ENCODE assay signal across 8 cellular contexts in the genomic region with DNA sequence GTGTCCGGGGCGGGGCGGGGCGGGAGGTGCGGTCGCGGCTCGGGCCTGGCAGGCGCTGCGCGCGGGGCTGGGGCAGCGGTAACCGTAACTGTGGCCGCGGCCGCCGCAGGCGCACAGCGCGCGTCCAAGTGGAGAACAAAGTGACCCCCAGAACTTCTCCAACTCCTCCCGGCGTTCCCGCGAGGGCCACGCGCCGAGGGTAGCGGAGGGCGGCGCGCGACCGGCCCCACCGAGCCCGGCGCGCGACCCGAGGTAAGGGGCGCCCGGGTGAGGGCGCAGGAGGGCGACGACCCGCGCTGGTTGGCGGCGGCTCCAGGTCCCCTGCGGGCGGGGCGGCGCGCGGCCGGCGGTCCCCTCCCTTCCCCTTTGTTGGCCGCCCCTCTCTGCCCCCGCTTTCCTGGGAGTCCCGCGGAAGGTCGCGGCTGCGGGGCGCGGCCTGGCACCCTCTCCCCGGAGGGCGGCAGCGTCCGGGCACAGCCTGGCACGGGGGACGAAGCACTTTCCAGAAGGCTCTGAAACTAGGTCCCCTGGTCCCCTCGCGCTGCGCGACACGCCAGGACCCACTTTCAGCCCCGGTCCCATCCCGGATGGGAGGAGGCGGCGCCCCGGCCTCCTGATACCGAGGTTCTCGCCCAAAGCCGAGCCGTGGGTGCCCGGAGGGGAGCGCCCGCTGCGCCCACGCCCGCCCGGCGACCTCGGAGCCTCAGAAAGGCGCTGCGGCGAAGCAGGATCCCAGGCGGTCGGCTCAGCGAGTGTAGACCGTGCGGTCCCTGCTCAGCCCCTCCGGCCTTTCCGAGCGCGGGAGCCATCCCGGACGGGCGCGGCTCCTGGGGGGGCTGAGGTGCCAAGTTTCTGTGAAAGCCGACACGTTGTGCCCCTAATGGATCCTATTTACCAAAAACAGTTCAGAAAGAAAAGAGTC. TPM values are rescaled to one million over a fixed set of nuclear protein-coding genes. Genes with fewer than 3 reads are reported as not detected.
DNase-seq lines count a peak whose midpoint lies in the region; ATAC-seq and TF ChIP-seq lines count a peak whose summit lies in the region.

A gene (plus strand): TSS at position 75 of the 922 bp plus-strand sequence. CDS start 133,909 bp downstream, outside the sequence.

- H3K36me3 ChIP-seq in ES-I3 (ENCODE audit: insufficient read depth, low read length), result no peaks in the 10 kb centered on the region
- no peaks in the 10 kb centered on the region for H3K36me3 ChIP-seq in iPS DF 6.9 (ENCODE audit: control insufficient read depth, insufficient read depth, low read length)

- no peak for TF ChIP-seq EP300 in Ishikawa (IDR thresholded peaks at IDR 0.05; ENCODE audit: borderline replicate concordance)

- H3K36me3 Mint-ChIP-seq in activated naive CD8-positive, alpha-beta T cell treated with anti-CD3 and anti-CD28 coated beads for 36 hours, result no peaks in the 10 kb centered on the region

- no peak within 1 kb of the TSS for H3K27ac ChIP-seq in iPS DF 6.9 (ENCODE audit: low read length)

- H3K4me3 Mint-ChIP-seq in activated naive CD8-positive, alpha-beta T cell treated with anti-CD3 and anti-CD28 coated beads for 36 hours, result peak within 1 kb of the TSS; percentile 62

- no peaks in the 10 kb centered on the region for H3K9me3 Mint-ChIP-seq in activated naive CD8-positive, alpha-beta T cell treated with anti-CD3 and anti-CD28 coated beads for 36 hours

- peaks cover 5% of the 10 kb centered on the region for H3K4me1 Mint-ChIP-seq in activated naive CD8-positive, alpha-beta T cell treated with anti-CD3 and anti-CD28 coated beads for 36 hours

- H3K27me3 ChIP-seq in iPS DF 6.9 (ENCODE audit: control insufficient read depth, insufficient read depth, low read length), result no peaks in the 10 kb centered on the region

- peak within 1 kb of the TSS; percentile 95 for H3K4me3 ChIP-seq in iPS DF 6.9 (ENCODE audit: low read length)
- peak within 1 kb of the TSS; percentile 75 for H3K4me3 ChIP-seq in skeletal muscle cell (ENCODE audit: low read depth, low read length)

- peaks cover 6% of the 10 kb centered on the region for H3K4me1 ChIP-seq in ES-I3 (ENCODE audit: insufficient read depth, low read length)
- H3K4me1 ChIP-seq in iPS DF 6.9 (ENCODE audit: control insufficient read depth, insufficient read depth, low read length), result no peaks in the 10 kb centered on the region; the same call in 1 of the 2 replicates

- no peak within 1 kb of the TSS for H3K27ac Mint-ChIP-seq in activated naive CD8-positive, alpha-beta T cell treated with anti-CD3 and anti-CD28 coated beads for 36 hours

- H3K9me3 ChIP-seq in ES-I3 (ENCODE audit: control insufficient read depth, insufficient read depth, low read length) (no peaks in the 10 kb centered on the region), iPS DF 6.9 (ENCODE audit: control insufficient read depth, insufficient read depth, low read length) (no peaks in the 10 kb centered on the region)

- WGBS in iPS DF 6.9 (ENCODE audit: insufficient coverage, insufficient read length), result no CpG with 5 or more reads among the region's 114 CpGs

- peaks cover 52% of the 10 kb centered on the region for H3K27me3 Mint-ChIP-seq in activated naive CD8-positive, alpha-beta T cell treated with anti-CD3 and anti-CD28 coated beads for 36 hours

- peak; percentile 40 for DNase-seq in activated naive CD8-positive, alpha-beta T cell treated with anti-CD3 and anti-CD28 coated beads for 36 hours
- DNase-seq in iPS DF 6.9 (ENCODE audit: low read depth, low spot score), result no peak
- DNase-seq in skeletal muscle cell (ENCODE audit: low read depth), result no peak
- DNase-seq in OCI-M2 (lab: John Stamatoyannopoulos, UW; ENCODE audit: unreplicated experiment), result no peak
- DNase-seq in left lobe of liver (ENCODE audit: low spot score), result no peak

- peak within 1 kb of the TSS; percentile 87 for H3K9ac ChIP-seq in ES-I3 (ENCODE audit: low read depth, low read length)

- no peak for ATAC-seq in left lobe of liver
- no peak for ATAC-seq in HG02840 (IDR thresholded peaks at IDR 0.05; ENCODE audit: low FRiP score, unreplicated experiment)

- TF ChIP-seq RAD21 in Ishikawa (IDR thresholded peaks at IDR 0.05; ENCODE audit: low read depth), result no peak

TF ChIP-seq in Ishikawa, 13 proteins besides CTCF, POLR2A, EP300 and RAD21:
- TF ChIP-seq CEBPB (IDR thresholded peaks at IDR 0.05) (no peak), TEAD4 (IDR thresholded peaks at IDR 0.05) (no peak), ZBTB7A (IDR thresholded peaks at IDR 0.05; ENCODE audit: low read depth) (peak; percentile 76; the same call in 1 of the 2 replicates), TAF1 (IDR thresholded peaks at IDR 0.05; ENCODE audit: low read depth) (no peak), TCF12 (IDR thresholded peaks at IDR 0.05; ENCODE audit: low read depth) (peak; percentile 26; the same call in 1 of the 2 replicates), EGR1 (IDR thresholded peaks at IDR 0.05) (no peak; the same call in 1 of the 2 replicates), NFIC (IDR thresholded peaks at IDR 0.05) (no peak), CREB1 (IDR thresholded peaks at IDR 0.05; ENCODE audit: low read depth) (no peak), YY1 (IDR thresholded peaks at IDR 0.05; ENCODE audit: low read depth) (peak; percentile 54; the same call in 1 of the 2 replicates), FOXM1 (IDR thresholded peaks at IDR 0.05; ENCODE audit: borderline replicate concordance, low read depth) (no peak)
- TF ChIP-seq, protein P1, sequence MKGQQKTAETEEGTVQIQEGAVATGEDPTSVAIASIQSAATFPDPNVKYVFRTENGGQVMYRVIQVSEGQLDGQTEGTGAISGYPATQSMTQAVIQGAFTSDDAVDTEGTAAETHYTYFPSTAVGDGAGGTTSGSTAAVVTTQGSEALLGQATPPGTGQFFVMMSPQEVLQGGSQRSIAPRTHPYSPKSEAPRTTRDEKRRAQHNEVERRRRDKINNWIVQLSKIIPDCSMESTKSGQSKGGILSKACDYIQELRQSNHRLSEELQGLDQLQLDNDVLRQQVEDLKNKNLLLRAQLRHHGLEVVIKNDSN (IDR thresholded peaks at IDR 0.05), result no peak
- TF ChIP-seq, protein P2, sequence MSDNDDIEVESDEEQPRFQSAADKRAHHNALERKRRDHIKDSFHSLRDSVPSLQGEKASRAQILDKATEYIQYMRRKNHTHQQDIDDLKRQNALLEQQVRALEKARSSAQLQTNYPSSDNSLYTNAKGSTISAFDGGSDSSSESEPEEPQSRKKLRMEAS (IDR thresholded peaks at IDR 0.05), result 0 out of 2 replicates have a peak, but pooled peaks have one; percentile 13
- TF ChIP-seq, protein P3, sequence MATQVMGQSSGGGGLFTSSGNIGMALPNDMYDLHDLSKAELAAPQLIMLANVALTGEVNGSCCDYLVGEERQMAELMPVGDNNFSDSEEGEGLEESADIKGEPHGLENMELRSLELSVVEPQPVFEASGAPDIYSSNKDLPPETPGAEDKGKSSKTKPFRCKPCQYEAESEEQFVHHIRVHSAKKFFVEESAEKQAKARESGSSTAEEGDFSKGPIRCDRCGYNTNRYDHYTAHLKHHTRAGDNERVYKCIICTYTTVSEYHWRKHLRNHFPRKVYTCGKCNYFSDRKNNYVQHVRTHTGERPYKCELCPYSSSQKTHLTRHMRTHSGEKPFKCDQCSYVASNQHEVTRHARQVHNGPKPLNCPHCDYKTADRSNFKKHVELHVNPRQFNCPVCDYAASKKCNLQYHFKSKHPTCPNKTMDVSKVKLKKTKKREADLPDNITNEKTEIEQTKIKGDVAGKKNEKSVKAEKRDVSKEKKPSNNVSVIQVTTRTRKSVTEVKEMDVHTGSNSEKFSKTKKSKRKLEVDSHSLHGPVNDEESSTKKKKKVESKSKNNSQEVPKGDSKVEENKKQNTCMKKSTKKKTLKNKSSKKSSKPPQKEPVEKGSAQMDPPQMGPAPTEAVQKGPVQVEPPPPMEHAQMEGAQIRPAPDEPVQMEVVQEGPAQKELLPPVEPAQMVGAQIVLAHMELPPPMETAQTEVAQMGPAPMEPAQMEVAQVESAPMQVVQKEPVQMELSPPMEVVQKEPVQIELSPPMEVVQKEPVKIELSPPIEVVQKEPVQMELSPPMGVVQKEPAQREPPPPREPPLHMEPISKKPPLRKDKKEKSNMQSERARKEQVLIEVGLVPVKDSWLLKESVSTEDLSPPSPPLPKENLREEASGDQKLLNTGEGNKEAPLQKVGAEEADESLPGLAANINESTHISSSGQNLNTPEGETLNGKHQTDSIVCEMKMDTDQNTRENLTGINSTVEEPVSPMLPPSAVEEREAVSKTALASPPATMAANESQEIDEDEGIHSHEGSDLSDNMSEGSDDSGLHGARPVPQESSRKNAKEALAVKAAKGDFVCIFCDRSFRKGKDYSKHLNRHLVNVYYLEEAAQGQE (IDR thresholded peaks at IDR 0.05; ENCODE audit: low read depth), result no peak

RNA-seq across cellular contexts. Expression of the gene that starts here (rescaled TPM):
- 1 to 10 TPM; 2.5 to 3.8 TPM for total RNA-seq in activated naive CD8-positive, alpha-beta T cell treated with anti-CD3 and anti-CD28 coated beads for 36 hours
- 2.0 TPM for total RNA-seq in left lobe of liver
